Comparison of ENCODE assay signal across 13 cellular contexts in genomic region chr3:114650808-114651207, GRCh38.
DNase-seq lines count a peak whose midpoint lies in the region; ATAC-seq, FAIRE-seq and TF ChIP-seq lines count a peak whose summit lies in the region.
"Had no signal": no experiment of that assay in that cellular context is flagged by ENCODE, and none has a peak within 500 bp of the region (broad histone marks: within the 10 kb centered on the region; RNA-seq: fewer than 3 reads in every experiment).

No MANE protein-coding gene starts in this region.

- H3K27me3 Mint-ChIP-seq in activated naive CD4-positive, alpha-beta T cell treated with anti-CD3 and anti-CD28 coated beads, Interleukin-2, amount 50 U/mL, for 24 hours: no peaks in the 10 kb centered on the region
- H3K27me3 Mint-ChIP-seq in activated naive CD8-positive, alpha-beta T cell treated with anti-CD3 and anti-CD28 coated beads, Interleukin-2, amount 50 U/mL, for 24 hours: no peaks in the 10 kb centered on the region
- H3K27me3 Mint-ChIP-seq: dendritic cell treated with granulocyte-macrophage colony-stimulating factor and Interleukin-4, amounts not matched to agents 40 ng/mL and 50 ng/mL, for 4 days had no signal

- WGBS in thyroid gland, 2 donors: 58 to 64% methylated on average over 3 of the region's 3 CpGs

- intact Hi-C loops in thyroid gland (cut with DNase I): no loop called here

- FAIRE-seq in frontal cortex (lab: Jason Lieb, UNC): no peak

- no peak for ATAC-seq in activated naive CD4-positive, alpha-beta T cell treated with anti-CD3 and anti-CD28 coated beads, Interleukin-2, amount 50 U/mL, for 72 hours
- no peak for ATAC-seq in activated naive CD8-positive, alpha-beta T cell treated with anti-CD3 and anti-CD28 coated beads, Interleukin-2, amount 50 U/mL, for 24 hours
- ATAC-seq: stimulated activated effector memory CD8-positive, alpha-beta T cell treated with anti-CD3 and anti-CD28 coated beads, Interleukin-12 subunit alpha, Interleukin-12 subunit beta, amount 100 ng/mL, for 72 hours had no signal

- peaks cover 6% of the 10 kb centered on the region for H3K36me3 Mint-ChIP-seq in activated naive CD4-positive, alpha-beta T cell treated with anti-CD3 and anti-CD28 coated beads, Interleukin-2, amount 50 U/mL, for 24 hours
- H3K36me3 Mint-ChIP-seq in activated naive CD4-positive, alpha-beta T cell treated with anti-CD3 and anti-CD28 coated beads, Interleukin-2, amount 50 U/mL, for 72 hours: no peaks in the 10 kb centered on the region
- peaks cover 5% of the 10 kb centered on the region for H3K36me3 Mint-ChIP-seq in activated naive CD8-positive, alpha-beta T cell treated with anti-CD3 and anti-CD28 coated beads, Interleukin-2, amount 50 U/mL, for 24 hours (ENCODE audit: low read depth)
- H3K36me3 Mint-ChIP-seq: stimulated activated effector memory CD8-positive, alpha-beta T cell treated with anti-CD3 and anti-CD28 coated beads, Interleukin-12 subunit alpha, Interleukin-12 subunit beta, amount 100 ng/mL, for 72 hours had no signal

- peak overlapping the region; percentile 7 for H3K4me3 Mint-ChIP-seq in activated naive CD4-positive, alpha-beta T cell treated with anti-CD3 and anti-CD28 coated beads, Interleukin-2, amount 50 U/mL, for 24 hours
- no peak overlapping the region for H3K4me3 Mint-ChIP-seq in activated naive CD8-positive, alpha-beta T cell treated with anti-CD3 and anti-CD28 coated beads, Interleukin-2, amount 50 U/mL, for 24 hours
- H3K4me3 Mint-ChIP-seq: dendritic cell treated with granulocyte-macrophage colony-stimulating factor and Interleukin-4, amounts not matched to agents 40 ng/mL and 50 ng/mL, for 4 days; stimulated activated effector memory CD8-positive, alpha-beta T cell treated with anti-CD3 and anti-CD28 coated beads, Interleukin-12 subunit alpha, Interleukin-12 subunit beta, amount 100 ng/mL, for 72 hours had no signal

- H3K27me3 ChIP-seq in right atrium auricular region (no peaks in the 10 kb centered on the region), thyroid gland (no peaks in the 10 kb centered on the region)

- no peak for DNase-seq in activated naive CD4-positive, alpha-beta T cell treated with anti-CD3 and anti-CD28 coated beads, Interleukin-2, amount 50 U/mL, for 72 hours (ENCODE audit: low spot score in 2 of 2)
- no peak for DNase-seq in activated naive CD8-positive, alpha-beta T cell treated with anti-CD3 and anti-CD28 coated beads, Interleukin-2, amount 50 U/mL, for 24 hours
- DNase-seq in right atrium auricular region (ENCODE audit: low spot score): no peak
- DNase-seq in thyroid gland: no peak
- no peak for DNase-seq in NCI-H345 (lab: John Stamatoyannopoulos, UW)
- no peak for DNase-seq in NCI-H82 (lab: John Stamatoyannopoulos, UW)
- no peak for DNase-seq in frontal cortex (ENCODE audit: low spot score in 2 of 2)
- DNase-seq: KBM-7, NCI-H524, T-helper 2 cell had no signal

- peak overlapping the region; percentile 41 for H3K27ac Mint-ChIP-seq in activated naive CD4-positive, alpha-beta T cell treated with anti-CD3 and anti-CD28 coated beads, Interleukin-2, amount 50 U/mL, for 24 hours
- H3K27ac Mint-ChIP-seq in activated naive CD4-positive, alpha-beta T cell treated with anti-CD3 and anti-CD28 coated beads, Interleukin-2, amount 50 U/mL, for 72 hours: peak overlapping the region in 1 of 2 donors; percentile 19
- H3K27ac Mint-ChIP-seq in activated naive CD8-positive, alpha-beta T cell treated with anti-CD3 and anti-CD28 coated beads, Interleukin-2, amount 50 U/mL, for 24 hours: peak overlapping the region; percentile 49
- H3K27ac Mint-ChIP-seq: dendritic cell treated with granulocyte-macrophage colony-stimulating factor and Interleukin-4, amounts not matched to agents 40 ng/mL and 50 ng/mL, for 4 days; stimulated activated effector memory CD8-positive, alpha-beta T cell treated with anti-CD3 and anti-CD28 coated beads, Interleukin-12 subunit alpha, Interleukin-12 subunit beta, amount 100 ng/mL, for 72 hours had no signal

- H3K9me3 Mint-ChIP-seq in activated naive CD4-positive, alpha-beta T cell treated with anti-CD3 and anti-CD28 coated beads, Interleukin-2, amount 50 U/mL, for 24 hours: no peaks in the 10 kb centered on the region
- H3K9me3 Mint-ChIP-seq in activated naive CD4-positive, alpha-beta T cell treated with anti-CD3 and anti-CD28 coated beads, Interleukin-2, amount 50 U/mL, for 72 hours: no peaks in the 10 kb centered on the region
- no peaks in the 10 kb centered on the region for H3K9me3 Mint-ChIP-seq in activated naive CD8-positive, alpha-beta T cell treated with anti-CD3 and anti-CD28 coated beads, Interleukin-2, amount 50 U/mL, for 24 hours
- H3K9me3 Mint-ChIP-seq: dendritic cell treated with granulocyte-macrophage colony-stimulating factor and Interleukin-4, amounts not matched to agents 40 ng/mL and 50 ng/mL, for 4 days; stimulated activated effector memory CD8-positive, alpha-beta T cell treated with anti-CD3 and anti-CD28 coated beads, Interleukin-12 subunit alpha, Interleukin-12 subunit beta, amount 100 ng/mL, for 72 hours had no signal

- H3K27ac ChIP-seq in right atrium auricular region (peak overlapping the region; percentile 61 to 63), thyroid gland (peak overlapping the region in 2 of 3 donors; percentile 15 to 50)

- TF ChIP-seq CTCF in right atrium auricular region (IDR thresholded peaks at IDR 0.05) (no peak), thyroid gland (IDR thresholded peaks at IDR 0.05) (no peak)

- peaks cover 0 to 19% of the 10 kb centered on the region in 2 donors for H3K4me1 ChIP-seq in right atrium auricular region
- H3K4me1 ChIP-seq in thyroid gland: peaks cover 11 to 19% of the 10 kb centered on the region in 2 donors

- no peak overlapping the region for H3K4me3 ChIP-seq in right atrium auricular region
- H3K4me3 ChIP-seq in thyroid gland (replicated peaks in 1 of 3): no peak overlapping the region

- H3K36me3 ChIP-seq in right atrium auricular region (no peaks in the 10 kb centered on the region), thyroid gland (no peaks in the 10 kb centered on the region)

- no peak for TF ChIP-seq POLR2A in thyroid gland (IDR thresholded peaks at IDR 0.05)

- no peaks in the 10 kb centered on the region for H3K9me3 ChIP-seq in right atrium auricular region
- no peaks in the 10 kb centered on the region for H3K9me3 ChIP-seq in thyroid gland

- H3K4me1 Mint-ChIP-seq in activated naive CD4-positive, alpha-beta T cell treated with anti-CD3 and anti-CD28 coated beads, Interleukin-2, amount 50 U/mL, for 24 hours: peaks cover 29% of the 10 kb centered on the region
- H3K4me1 Mint-ChIP-seq in activated naive CD8-positive, alpha-beta T cell treated with anti-CD3 and anti-CD28 coated beads, Interleukin-2, amount 50 U/mL, for 24 hours: peaks cover 22% of the 10 kb centered on the region
